In genomic region chr12:63859880-63860279, GRCh38 we compare ENCODE assay signal across 5 cellular contexts. TPM values are rescaled to one million over a fixed set of nuclear protein-coding genes. Genes with fewer than 3 reads are reported as not detected.
DNase-seq lines count a peak whose midpoint lies in the region; ATAC-seq and TF ChIP-seq lines count a peak whose summit lies in the region.
"Not testable (repeated sequence)": the region's sequence is repeated elsewhere in the genome, so short reads cannot be mapped to it uniquely, and the experiment has no call there.

No MANE protein-coding gene starts in this region.

- H4K20me1 ChIP-seq in PC-9 (ENCODE audit: insufficient read depth); hepatocyte (ENCODE audit: insufficient read depth, poor library complexity, severe bottlenecking): not testable (repeated sequence)

- intact Hi-C loops in PC-9 (cut with micrococcal nuclease; ENCODE audit: unreplicated experiment); thyroid gland (cut with DNase I): not testable (repeated sequence)

- TF ChIP-seq CTCF in HEK293 (tag by site-specific recombination; IDR thresholded peaks at IDR 0.05); PC-9 (conservative IDR thresholded peaks at IDR 0.05); WTC11 (IDR thresholded peaks at IDR 0.05); hepatocyte (IDR thresholded peaks at IDR 0.05; ENCODE audit: poor library complexity); thyroid gland (IDR thresholded peaks at IDR 0.05): not testable (repeated sequence)

- not testable (repeated sequence) for BruUV-seq in PC-9 (replicated peaks; lab: Mats Ljungman, UMichigan)

- not testable (repeated sequence) for TF ChIP-seq POLR2A in thyroid gland (IDR thresholded peaks at IDR 0.05)

- H3K9me3 ChIP-seq in HEK293 (ENCODE audit: control insufficient read depth, insufficient read depth, low read depth, low read length); PC-9 (ENCODE audit: insufficient read depth, low read depth); hepatocyte (ENCODE audit: low read depth); thyroid gland: not testable (repeated sequence)

- H2AFZ ChIP-seq in PC-9, hepatocyte: not testable (repeated sequence)

- H3K4me3 ChIP-seq in HEK293 (ENCODE audit: low read depth, low read length); PC-9; hepatocyte; thyroid gland (replicated peaks in 1 of 3): not testable (repeated sequence)

- POLR2A ChIA-PET in HEK293 (lab: Yijun Ruan, JAX); WTC11 (lab: Charles Lee): not testable (repeated sequence)
- POLR2A ChIA-PET in PC-9 (lab: Charles Lee; ENCODE audit: unreplicated experiment) = interaction anchor here (0.6 kb wide), 1 partner anchor 21 kb away, joined by 6 read pairs; no protein-coding TSS in a partner anchor

- H3K36me3 ChIP-seq in HEK293 (ENCODE audit: control insufficient read depth in 2 of 2, insufficient read depth in 1 of 2, low read length in 2 of 2); PC-9 (ENCODE audit: low read depth); hepatocyte (replicated peaks; ENCODE audit: insufficient read depth, low read depth); thyroid gland: not testable (repeated sequence)

- not testable (repeated sequence) for H3K4me3 Mint-ChIP-seq in WTC11

- H3K27me3 ChIP-seq in PC-9 (ENCODE audit: insufficient read depth, low read depth); hepatocyte; thyroid gland: not testable (repeated sequence)

- H3K4me1 Mint-ChIP-seq in WTC11 = peaks cover 29% of the 10 kb centered on the region

- ATAC-seq in WTC11 = not testable (repeated sequence)

- DNase-seq in PC-9; WTC11 (ENCODE audit: low spot score); hepatocyte (ENCODE audit: low spot score); thyroid gland: not testable (repeated sequence)

- CTCF ChIA-PET in HEK293 (lab: Yijun Ruan, JAX); PC-9 (lab: Charles Lee); WTC11 (lab: Charles Lee): not testable (repeated sequence)

- H3K9me3 Mint-ChIP-seq in WTC11 = not testable (repeated sequence)

- not testable (repeated sequence) for H3K4me1 ChIP-seq in HEK293 (ENCODE audit: control insufficient read depth, insufficient read depth, low read length)
- H3K4me1 ChIP-seq in PC-9 (replicated peaks; ENCODE audit: insufficient read depth) = peaks cover 69% of the 10 kb centered on the region
- H3K4me1 ChIP-seq in hepatocyte (ENCODE audit: insufficient read depth) = peaks cover 17% of the 10 kb centered on the region
- H3K4me1 ChIP-seq in thyroid gland = peaks cover 31 to 37% of the 10 kb centered on the region in 2 donors

- not testable (repeated sequence) for H3K36me3 Mint-ChIP-seq in WTC11

- H3K27ac ChIP-seq in HEK293 (ENCODE audit: extremely low read depth, low read depth, low read length) = not testable (repeated sequence)
- H3K27ac ChIP-seq in PC-9 (peak overlapping the region; percentile 51), hepatocyte (peak overlapping the region; percentile 24), thyroid gland (peak overlapping the region in 2 of 3 donors; percentile 17 to 66)

- not testable (repeated sequence) for H3K27ac Mint-ChIP-seq in WTC11

- peaks cover 95% of the 10 kb centered on the region for H3K79me2 ChIP-seq in PC-9 (ENCODE audit: low read depth)
- H3K79me2 ChIP-seq in hepatocyte = peaks cover 81% of the 10 kb centered on the region

- not testable (repeated sequence) for H3K27me3 Mint-ChIP-seq in WTC11 (ENCODE audit: low read depth)

- not testable (repeated sequence) for H3K4me2 ChIP-seq in PC-9, hepatocyte

- H3F3A ChIP-seq in PC-9 (ENCODE audit: insufficient read depth, low read depth) = peaks cover 30% of the 10 kb centered on the region

- not testable (repeated sequence) for H3K9me2 ChIP-seq in PC-9 (ENCODE audit: insufficient read depth); hepatocyte (replicated peaks; ENCODE audit: insufficient read depth)

- WGBS in hepatocyte (ENCODE audit: low lambda C conversion rate, missing lambda C conversion rate) = 94% methylated on average over 2 of the region's 2 CpGs
- WGBS in thyroid gland, 2 donors = 97 to 100% methylated on average over 2 of the region's 2 CpGs

TF ChIP-seq in HEK293, 187 proteins besides CTCF, POLR2A, EP300 and RAD21:
- peak; percentile 63 for TF ChIP-seq ZNF121 (tag by site-specific recombination; IDR thresholded peaks at IDR 0.05)

TF ChIP-seq in WTC11, 78 proteins besides CTCF, POLR2A, EP300 and RAD21:
- peak; percentile 90 for TF ChIP-seq ZNF121 (CRISPR knock-in tag; IDR thresholded peaks at IDR 0.05)

RNA-seq across cellular contexts. Expression of gene SRGAP1, which starts 15.4 kb away (rescaled TPM):
- total RNA-seq in PC-9 (2021) = 18.0 and 24.5 TPM in 2 replicates
- 8.1 to 10.3 TPM (median 9.9 TPM) in 3 replicates for total RNA-seq in WTC11 (2021)
- total RNA-seq in hepatocyte = 10.8 and 18.9 TPM in 2 replicates
- 9.2 and 12.3 TPM in 2 replicates for polyA plus RNA-seq in hepatocyte
- 10 to 100 TPM; 14.1 to 26.3 (median 20.9) TPM for total RNA-seq in thyroid gland
